In genomic region chr9:5493597-5494511, GRCh38 we compare ENCODE assay signal across 8 cellular contexts. TPM values are rescaled to one million over a fixed set of nuclear protein-coding genes. Genes with fewer than 3 reads are reported as not detected.
DNase-seq lines count a peak whose midpoint lies in the region; ATAC-seq and TF ChIP-seq lines count a peak whose summit lies in the region.

No MANE protein-coding gene starts in this region.

- H3K4ac ChIP-seq in neuronal stem cell (ENCODE audit: low read length) = no peak overlapping the region

- no peak overlapping the region for H3K18ac ChIP-seq in neuronal stem cell (ENCODE audit: low read length)

- H3K36me3 Mint-ChIP-seq in Caco-2 (ENCODE audit: insufficient read depth, unreplicated experiment) = no peaks in the 10 kb centered on the region

- no peaks in the 10 kb centered on the region for H3K9me3 Mint-ChIP-seq in Caco-2 (ENCODE audit: unreplicated experiment)

- H2AK5ac ChIP-seq in neuronal stem cell (ENCODE audit: low read depth, low read length) = no peak overlapping the region

- H3K9me3 ChIP-seq in right atrium auricular region (no peaks in the 10 kb centered on the region), Peyer's patch (no peaks in the 10 kb centered on the region), gastrocnemius medialis (no peaks in the 10 kb centered on the region), neuronal stem cell (replicated peaks in 1 of 2; ENCODE audit: control insufficient read depth in 2 of 2, insufficient read depth in 1 of 2, low read depth in 1 of 2, low read length in 2 of 2) (no peaks in the 10 kb centered on the region), Caco-2 (no peaks in the 10 kb centered on the region)

- H3K27me3 Mint-ChIP-seq in Caco-2 (ENCODE audit: insufficient read depth, unreplicated experiment) = no peaks in the 10 kb centered on the region

- POLR2A ChIA-PET in Caco-2 (lab: Charles Lee) = no interaction called here

- DNase-seq in Right ventricle myocardium inferior (ENCODE audit: missing footprints) = peak; percentile 70
- DNase-seq in right atrium auricular region (ENCODE audit: low spot score) = no peak
- peak in 1 of 3 donors; percentile 55 for DNase-seq in Peyer's patch
- DNase-seq in epithelial cell of proximal tubule (ENCODE audit: low read depth) = peak; percentile 73
- peak in 1 of 2 donors; percentile 45 for DNase-seq in gastrocnemius medialis
- no peak for DNase-seq in neuronal stem cell (ENCODE audit: low spot score)
- no peak for DNase-seq in Caco-2

- no peaks in the 10 kb centered on the region for H3K4me1 ChIP-seq in right atrium auricular region
- H3K4me1 ChIP-seq in Peyer's patch = no peaks in the 10 kb centered on the region
- peaks cover 0 to 4% of the 10 kb centered on the region in 2 donors for H3K4me1 ChIP-seq in gastrocnemius medialis
- peaks cover 0 to 3% of the 10 kb centered on the region in 2 donors for H3K4me1 ChIP-seq in neuronal stem cell (ENCODE audit: control insufficient read depth in 2 of 2, insufficient read depth in 1 of 2, low read depth in 1 of 2, low read length in 2 of 2)
- no peaks in the 10 kb centered on the region for H3K4me1 ChIP-seq in Caco-2

- no peak overlapping the region for H4K91ac ChIP-seq in neuronal stem cell (ENCODE audit: low read depth, low read length, poor library complexity)

- no peak overlapping the region for H2BK12ac ChIP-seq in neuronal stem cell (ENCODE audit: low read length)

- H3K36me3 ChIP-seq in right atrium auricular region (no peaks in the 10 kb centered on the region), Peyer's patch (no peaks in the 10 kb centered on the region), gastrocnemius medialis (no peaks in the 10 kb centered on the region), neuronal stem cell (replicated peaks in 1 of 2; ENCODE audit: control insufficient read depth in 2 of 2, insufficient read depth in 2 of 2, low read length in 2 of 2) (no peaks in the 10 kb centered on the region), Caco-2 (ENCODE audit: control insufficient read depth, insufficient read depth, low read length) (no peaks in the 10 kb centered on the region)

- CTCF ChIA-PET in Caco-2 (lab: Charles Lee) = no interaction called here

- H4K8ac ChIP-seq in neuronal stem cell (ENCODE audit: low read depth, low read length) = no peak overlapping the region

- H3K79me1 ChIP-seq in neuronal stem cell (ENCODE audit: low read depth, low read length) = no peaks in the 10 kb centered on the region

- ATAC-seq in Right ventricle myocardium inferior (peak; percentile 57), HG02938 (IDR thresholded peaks at IDR 0.05; ENCODE audit: unreplicated experiment) (peak; percentile 88), gastrocnemius medialis (peak; percentile 36 to 69)

- H3K14ac ChIP-seq in neuronal stem cell (ENCODE audit: low read length) = no peak overlapping the region

- intact Hi-C loops in Right ventricle myocardium inferior (cut with DNase I) (no loop called here), gastrocnemius medialis (cut with DNase I; ENCODE audit: low total_unique reads) (no loop called here), Caco-2 (cut with micrococcal nuclease; ENCODE audit: unreplicated experiment) (no loop called here)

- TF ChIP-seq CTCF in right atrium auricular region (IDR thresholded peaks at IDR 0.05) (no peak), Peyer's patch (IDR thresholded peaks at IDR 0.05) (no peak), epithelial cell of proximal tubule (conservative IDR thresholded peaks at IDR 0.05; ENCODE audit: low read depth, low read length) (no peak), gastrocnemius medialis (IDR thresholded peaks at IDR 0.05 in 4 of 5, conservative IDR thresholded peaks at IDR 0.05 in 1 of 5) (no peak), Caco-2 (IDR thresholded peaks at IDR 0.05; ENCODE audit: insufficient read depth in 1 of 2, low read depth in 1 of 2, low read length in 1 of 2, severe bottlenecking in 1 of 2, unreplicated experiment in 1 of 2) (no peak)

- H3K4me3 ChIP-seq in right atrium auricular region (no peak overlapping the region), Peyer's patch (no peak overlapping the region), epithelial cell of proximal tubule (ENCODE audit: low read depth, low read length) (no peak overlapping the region), gastrocnemius medialis (no peak overlapping the region), neuronal stem cell (ENCODE audit: low read length in 2 of 2) (no peak overlapping the region), Caco-2 (ENCODE audit: low read depth, low read length) (no peak overlapping the region)

- H3K27ac Mint-ChIP-seq in Caco-2 (ENCODE audit: unreplicated experiment) = no peak overlapping the region

- H3K4me2 ChIP-seq in neuronal stem cell (ENCODE audit: insufficient read depth, low read length, poor library complexity, severe bottlenecking) = no peak overlapping the region

- WGBS in neuronal stem cell (ENCODE audit: extremely low coverage in 2 of 2, insufficient read length in 2 of 2, insufficient replicate concordance in 1 of 2), 2 donors = no CpG with 5 or more reads among the region's 9 CpGs

- H3K9ac ChIP-seq in neuronal stem cell (ENCODE audit: low read depth, low read length, poor library complexity) = no peak overlapping the region

- no peak overlapping the region for H3K23ac ChIP-seq in neuronal stem cell (ENCODE audit: low read depth, low read length, poor library complexity)

- in situ Hi-C loops in gastrocnemius medialis (cut with MboI; ENCODE audit: low sequenced_read_pairs in 4 of 4) = no loop called here

- H3K4me1 Mint-ChIP-seq in Caco-2 (ENCODE audit: low read depth, unreplicated experiment) = no peaks in the 10 kb centered on the region

- H2BK5ac ChIP-seq in neuronal stem cell (ENCODE audit: low read length) = no peak overlapping the region

- no peak overlapping the region for H2AFZ ChIP-seq in neuronal stem cell (ENCODE audit: low read length)

- no peak overlapping the region for H2BK15ac ChIP-seq in neuronal stem cell (ENCODE audit: low read length)

- no peak overlapping the region for H2BK120ac ChIP-seq in neuronal stem cell (ENCODE audit: low read depth, low read length)

- no TSS peak for BruUV-seq in Caco-2 (replicated peaks; lab: Mats Ljungman, UMichigan)

- H3K27ac ChIP-seq in right atrium auricular region (peak overlapping the region in 1 of 2 donors; percentile 29), Peyer's patch (peak overlapping the region; percentile 38 to 53 (median 49)), gastrocnemius medialis (peak overlapping the region in 3 of 4 donors; percentile 1 to 41 (median 20)), neuronal stem cell (replicated peaks; ENCODE audit: low read length) (no peak overlapping the region)

- H3K27me3 ChIP-seq in right atrium auricular region (no peaks in the 10 kb centered on the region), Peyer's patch (no peaks in the 10 kb centered on the region), gastrocnemius medialis (no peaks in the 10 kb centered on the region), neuronal stem cell (ENCODE audit: control insufficient read depth in 3 of 3, insufficient read depth in 3 of 3, low read depth in 1 of 3, low read length in 3 of 3) (no peaks in the 10 kb centered on the region), Caco-2 (replicated peaks; ENCODE audit: control insufficient read depth, insufficient read depth, low read length) (no peaks in the 10 kb centered on the region)

- no peak overlapping the region for H3K4me3 Mint-ChIP-seq in Caco-2 (ENCODE audit: unreplicated experiment)

- no peak for TF ChIP-seq POLR2A in Peyer's patch (IDR thresholded peaks at IDR 0.05)
- no peak for TF ChIP-seq POLR2A in gastrocnemius medialis (IDR thresholded peaks at IDR 0.05)

RNA-seq across cellular contexts. Expression of gene PDCD1LG2, which starts 16.5 kb away (rescaled TPM):
- total RNA-seq in Right ventricle myocardium inferior = 3.3 TPM
- total RNA-seq in right atrium auricular region = 1 to 10 TPM; 2.2 to 2.9 TPM
- under 1 TPM in 1 of 4 donors, not detected in 3; 0.40 TPM for total RNA-seq in Peyer's patch
- 2.7 and 12.4 TPM in 2 replicates for total RNA-seq in epithelial cell of proximal tubule
- 1 to 10 TPM; 1.4 to 2.5 (median 1.7) TPM for total RNA-seq in gastrocnemius medialis
- not detected for polyA plus RNA-seq in neuronal stem cell (2013, experiment 1 of 2)
- polyA plus RNA-seq in neuronal stem cell (2013, experiment 2 of 2) = not detected
- total RNA-seq in Caco-2 (2022) = not detected in 2 replicates

RNA-seq across cellular contexts. Expression of gene CD274, which starts 43.5 kb away (rescaled TPM):
- total RNA-seq in Right ventricle myocardium inferior = 12.0 TPM
- 10 to 100 TPM in 1 of 2 donors, 1 to 10 TPM in 1; 6.6 to 14.1 TPM for total RNA-seq in right atrium auricular region
- 1 to 10 TPM; 1.7 to 6.2 (median 3.4) TPM for total RNA-seq in Peyer's patch
- 16.1 and 22.1 TPM in 2 replicates for total RNA-seq in epithelial cell of proximal tubule
- total RNA-seq in gastrocnemius medialis = 1 to 10 TPM in 3 of 4 donors, under 1 TPM in 1; 0.61 to 7.2 (median 1.6) TPM
- 0.06 TPM for polyA plus RNA-seq in neuronal stem cell (2013, experiment 1 of 2)
- polyA plus RNA-seq in neuronal stem cell (2013, experiment 2 of 2) = 0.06 TPM
- 0.67 TPM in 1 of 2 replicates, not detected in the other for total RNA-seq in Caco-2 (2022)

RNA-seq across cellular contexts. Expression of gene PLGRKT, which starts 56.1 kb away (rescaled TPM):
- total RNA-seq in Right ventricle myocardium inferior (44.3 TPM), right atrium auricular region (10 to 100 TPM; 17.6 to 30.4 TPM), Peyer's patch (10 to 100 TPM in 3 of 4 donors, 1 to 10 TPM in 1; 8.3 to 43.6 (median 33.2) TPM), epithelial cell of proximal tubule (28.5 and 49.0 TPM in 2 replicates), gastrocnemius medialis (10 to 100 TPM; 12.3 to 38.1 (median 15.1) TPM), Caco-2 (2022) (5.0 and 7.0 TPM in 2 replicates)
- polyA plus RNA-seq in neuronal stem cell (2013, experiment 1 of 2) = 38.1 TPM
- polyA plus RNA-seq in neuronal stem cell (2013, experiment 2 of 2) = 39.9 TPM

Comparison
In these comparisons a context has a peak if more than half of its experiments do, and no peak if none do; other contexts are left out.
1. DNase-seq: peak in Right ventricle myocardium inferior (single experiment) and epithelial cell of proximal tubule (single experiment); none in right atrium auricular region (single experiment), neuronal stem cell (single experiment) and Caco-2 (0 of 2).
2. Peak in every context shown above with its lines, with median percentiles within 50 percentile points of each other: ATAC-seq.